ENCODE assay signal across 9 cellular contexts in genomic region chr11:128517457-128518230, GRCh38.
DNase-seq lines count a peak whose midpoint lies in the region; ATAC-seq, FAIRE-seq and TF ChIP-seq lines count a peak whose summit lies in the region.
"Had no signal": no experiment of that assay in that cellular context is flagged by ENCODE, and none has a peak within 500 bp of the region (broad histone marks: within the 10 kb centered on the region; RNA-seq: fewer than 3 reads in every experiment).

No MANE protein-coding gene starts in this region.

- no peak for TF ChIP-seq RAD21 in GM12878 (IDR thresholded peaks at IDR 0.05; ENCODE audit: insufficient read depth, low read depth, low read length)

- BruUV-seq in GM12878 (replicated peaks; lab: Mats Ljungman, UMichigan): no TSS peak

- RAD21 ChIA-PET in GM12878 (lab: Charles Lee; ENCODE audit: unreplicated experiment): interaction anchor here (0.9 to 10.3 kb wide), 27 partner anchors 8 to 313 kb away, joined by 3 to 144 read pairs (median 6); no protein-coding TSS in a partner anchor

- no peaks in the 10 kb centered on the region for H3K27me3 ChIP-seq in GM12878 (replicated peaks in 1 of 2; ENCODE audit: control insufficient read depth in 2 of 2, insufficient read depth in 2 of 2, low read length in 1 of 2)

- FAIRE-seq in GM12878 (lab: Jason Lieb, UNC): no peak

- no peak for TF ChIP-seq CTCF in HFF-Myc (IDR thresholded peaks at IDR 0.05; ENCODE audit: low read depth, low read length, missing control alignments)
- no peak for TF ChIP-seq CTCF in GM12878 (IDR thresholded peaks at IDR 0.05 in 2 of 3, conservative IDR thresholded peaks at IDR 0.05 in 1 of 3; ENCODE audit: control insufficient read depth in 2 of 3, extremely low read depth in 1 of 3, insufficient read depth in 1 of 3, low read depth in 3 of 3, low read length in 3 of 3)

- TF ChIP-seq EP300 in GM12878 (IDR thresholded peaks at IDR 0.05; ENCODE audit: borderline replicate concordance in 1 of 2, control insufficient read depth in 1 of 2, low read depth in 2 of 2, low read length in 2 of 2): no peak

- no peaks in the 10 kb centered on the region for H4K20me1 ChIP-seq in GM12878 (ENCODE audit: control insufficient read depth, insufficient read depth)

- peak; percentile 45 for DNase-seq in AG08395 (ENCODE audit: low spot score)
- DNase-seq in HFF-Myc (ENCODE audit: extremely low read depth, low read depth): no peak
- DNase-seq in GM12878 (ENCODE audit: low read depth, low spot score): no peak
- DNase-seq in myocyte (ENCODE audit: low read depth): peak; percentile 47
- DNase-seq in HT-29 (ENCODE audit: low spot score): no peak
- no peak for DNase-seq in CD1c-positive myeloid dendritic cell (ENCODE audit: extremely low spot score)
- DNase-seq: glutamatergic neuron had no signal

- H3K79me2 ChIP-seq in GM12878 (ENCODE audit: control insufficient read depth, insufficient read depth, low read length): peaks cover 98% of the 10 kb centered on the region

- peak overlapping the region; percentile 96 for H3K27ac ChIP-seq in GM12878 (ENCODE audit: control insufficient read depth, insufficient read depth)

- intact Hi-C loops in GM12878 (cut with micrococcal nuclease; ENCODE audit: unreplicated experiment): loop anchor here (2.0 to 5.0 kb wide), 4 partner anchors 35 to 240 kb away; no protein-coding TSS in a partner anchor

- H3K4me3 ChIP-seq in HFF-Myc (replicated peaks; ENCODE audit: low read depth, low read length): peak overlapping the region; percentile 84
- H3K4me3 ChIP-seq in GM12878: peak overlapping the region; percentile 96

- peaks cover 3 to 10% of the 10 kb centered on the region in 2 experiments for H3K36me3 ChIP-seq in GM12878 (ENCODE audit: control insufficient read depth in 2 of 2, insufficient read depth in 2 of 2, low read length in 1 of 2)

- 1% methylated on average over 5 of the region's 5 CpGs for WGBS in GM12878 (ENCODE audit: insufficient coverage, insufficient replicate concordance, low lambda C conversion rate, missing lambda C conversion rate)

- no peak for TF ChIP-seq POLR2A in GM12878 (IDR thresholded peaks at IDR 0.05; ENCODE audit: low read depth, low read length)

- in situ Hi-C loops in GM12878 (cut with MboI): no loop called here

- SMC1A ChIA-PET in GM12878 (lab: Charles Lee; ENCODE audit: uncharacterized antibody, unreplicated experiment): interaction anchor here (0.7 to 9.8 kb wide), 32 partner anchors 8 to 313 kb away, joined by 3 to 154 read pairs (median 6); no protein-coding TSS in a partner anchor

- H3K9ac ChIP-seq in GM12878 (ENCODE audit: control insufficient read depth, insufficient read depth, low read length): peak overlapping the region; percentile 97

- H3K4me2 ChIP-seq in GM12878 (ENCODE audit: control insufficient read depth, insufficient read depth): peak overlapping the region; percentile 93

- no peak overlapping the region for H2AFZ ChIP-seq in GM12878 (ENCODE audit: control insufficient read depth, low read depth, low read length)

- no peaks in the 10 kb centered on the region for H3K9me3 ChIP-seq in GM12878 (replicated peaks; ENCODE audit: control insufficient read depth, insufficient read depth, low read length)

- peaks cover 3% of the 10 kb centered on the region; the same call in 1 of the 2 replicates for H3K4me1 ChIP-seq in GM12878 (ENCODE audit: control insufficient read depth, insufficient read depth, low read length)

- POLR2A ChIA-PET in GM12878 (lab: Charles Lee): interaction anchor here (0.6 to 6.7 kb wide), 18 partner anchors 8 to 312 kb away, joined by 3 to 41 read pairs (median 4); no protein-coding TSS in a partner anchor

- ATAC-seq in GM12878 (no peak), GM21529 (IDR thresholded peaks at IDR 0.05; ENCODE audit: unreplicated experiment) (no peak), HG02588 (IDR thresholded peaks at IDR 0.05; ENCODE audit: unreplicated experiment) (no peak)

- CTCF ChIA-PET in GM12878 (lab: Yijun Ruan, JAX): interaction anchor here (0.7 to 5.8 kb wide), 20 partner anchors 8 to 313 kb away, joined by 3 to 43 read pairs (median 4); no protein-coding TSS in a partner anchor

TF ChIP-seq in GM12878, 131 proteins besides CTCF, POLR2A, EP300 and RAD21 (continues in another document):
- no peak for TF ChIP-seq YY1 (IDR thresholded peaks at IDR 0.05; ENCODE audit: low read depth, low read length)
- no peak for TF ChIP-seq CBFB (IDR thresholded peaks at IDR 0.05; ENCODE audit: low read depth)
- TF ChIP-seq PAX8 (IDR thresholded peaks at IDR 0.05): no peak
- no peak for TF ChIP-seq TCF3 (IDR thresholded peaks at IDR 0.05; ENCODE audit: borderline replicate concordance, insufficient read depth, low read depth, low read length)
- no peak for TF ChIP-seq BCLAF1 (IDR thresholded peaks at IDR 0.05)
- no peak for TF ChIP-seq ATF7 (IDR thresholded peaks at IDR 0.05; ENCODE audit: low read depth)
- no peak for TF ChIP-seq SMAD5 (IDR thresholded peaks at IDR 0.05; ENCODE audit: low read depth)
- no peak for TF ChIP-seq SMARCA5 (IDR thresholded peaks at IDR 0.05)
- no peak for TF ChIP-seq EED (IDR thresholded peaks at IDR 0.05; ENCODE audit: low read depth)
- no peak for TF ChIP-seq ESRRA (IDR thresholded peaks at IDR 0.05; ENCODE audit: low read length)
- no peak for TF ChIP-seq NFYA (IDR thresholded peaks at IDR 0.05; ENCODE audit: borderline replicate concordance, low read depth, low read length)
- no peak for TF ChIP-seq ZNF274 (IDR thresholded peaks at IDR 0.05; ENCODE audit: insufficient read depth, insufficient read length)
- TF ChIP-seq, protein P1, sequence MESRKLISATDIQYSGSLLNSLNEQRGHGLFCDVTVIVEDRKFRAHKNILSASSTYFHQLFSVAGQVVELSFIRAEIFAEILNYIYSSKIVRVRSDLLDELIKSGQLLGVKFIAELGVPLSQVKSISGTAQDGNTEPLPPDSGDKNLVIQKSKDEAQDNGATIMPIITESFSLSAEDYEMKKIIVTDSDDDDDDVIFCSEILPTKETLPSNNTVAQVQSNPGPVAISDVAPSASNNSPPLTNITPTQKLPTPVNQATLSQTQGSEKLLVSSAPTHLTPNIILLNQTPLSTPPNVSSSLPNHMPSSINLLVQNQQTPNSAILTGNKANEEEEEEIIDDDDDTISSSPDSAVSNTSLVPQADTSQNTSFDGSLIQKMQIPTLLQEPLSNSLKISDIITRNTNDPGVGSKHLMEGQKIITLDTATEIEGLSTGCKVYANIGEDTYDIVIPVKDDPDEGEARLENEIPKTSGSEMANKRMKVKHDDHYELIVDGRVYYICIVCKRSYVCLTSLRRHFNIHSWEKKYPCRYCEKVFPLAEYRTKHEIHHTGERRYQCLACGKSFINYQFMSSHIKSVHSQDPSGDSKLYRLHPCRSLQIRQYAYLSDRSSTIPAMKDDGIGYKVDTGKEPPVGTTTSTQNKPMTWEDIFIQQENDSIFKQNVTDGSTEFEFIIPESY (IDR thresholded peaks at IDR 0.05): no peak
- no peak for TF ChIP-seq SUPT20H (IDR thresholded peaks at IDR 0.05; ENCODE audit: borderline replicate concordance, control insufficient read depth, low read depth, low read length)
- no peak for TF ChIP-seq USF2 (IDR thresholded peaks at IDR 0.05; ENCODE audit: borderline replicate concordance, low read depth, low read length)
- no peak for TF ChIP-seq DPF2 (IDR thresholded peaks at IDR 0.05)
- TF ChIP-seq, protein P2, sequence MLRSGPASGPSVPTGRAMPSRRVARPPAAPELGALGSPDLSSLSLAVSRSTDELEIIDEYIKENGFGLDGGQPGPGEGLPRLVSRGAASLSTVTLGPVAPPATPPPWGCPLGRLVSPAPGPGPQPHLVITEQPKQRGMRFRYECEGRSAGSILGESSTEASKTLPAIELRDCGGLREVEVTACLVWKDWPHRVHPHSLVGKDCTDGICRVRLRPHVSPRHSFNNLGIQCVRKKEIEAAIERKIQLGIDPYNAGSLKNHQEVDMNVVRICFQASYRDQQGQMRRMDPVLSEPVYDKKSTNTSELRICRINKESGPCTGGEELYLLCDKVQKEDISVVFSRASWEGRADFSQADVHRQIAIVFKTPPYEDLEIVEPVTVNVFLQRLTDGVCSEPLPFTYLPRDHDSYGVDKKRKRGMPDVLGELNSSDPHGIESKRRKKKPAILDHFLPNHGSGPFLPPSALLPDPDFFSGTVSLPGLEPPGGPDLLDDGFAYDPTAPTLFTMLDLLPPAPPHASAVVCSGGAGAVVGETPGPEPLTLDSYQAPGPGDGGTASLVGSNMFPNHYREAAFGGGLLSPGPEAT (IDR thresholded peaks at IDR 0.05; ENCODE audit: low read depth): no peak

Comparison
In these comparisons a context has a peak if more than half of its experiments do, and no peak if none do; other contexts are left out.
1. DNase-seq: peak in AG08395 (single experiment) and myocyte (single experiment); none in HFF-Myc (single experiment), GM12878 (single experiment), HT-29 (single experiment) and CD1c-positive myeloid dendritic cell (single experiment).